In the genomic region with DNA sequence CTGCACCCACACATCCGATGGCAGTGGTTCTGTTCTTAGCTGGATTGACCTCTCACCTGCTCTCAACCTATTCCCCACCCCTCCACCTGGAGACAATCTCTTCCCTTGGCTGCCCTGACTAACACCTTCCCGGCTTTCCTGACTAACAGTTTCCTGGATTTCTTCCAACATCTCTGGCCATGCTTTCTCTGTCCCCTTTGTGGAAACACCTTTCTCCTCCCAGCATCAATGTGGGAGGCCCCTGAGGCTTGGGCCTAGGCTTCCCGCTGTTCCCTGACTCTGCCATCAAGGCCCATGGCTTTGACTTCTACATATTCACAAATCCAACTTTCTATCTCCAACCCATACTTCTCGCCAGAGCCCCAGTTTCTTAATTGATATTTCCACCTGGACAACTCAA, we compare ENCODE assay signal across 17 cellular contexts.
"Had no signal": no experiment of that assay in that cellular context is flagged by ENCODE, and none has a peak within 500 bp of the region (broad histone marks: within the 10 kb centered on the region; RNA-seq: fewer than 3 reads in every experiment).

No MANE protein-coding gene starts in this region.

- H3K27ac ChIP-seq: coronary artery, heart left ventricle, pancreas, tibial artery had no signal

- ATAC-seq: esophagus mucosa; heart left ventricle; left colon; natural killer cell; pancreas; right cardiac atrium; stimulated activated memory B cell treated with anti-CD40 and anti-IgM and Interleukin-4, amounts not matched to agents 10 μg/mL and 1 μg/mL and 100 μg/mL, for 72 hours had no signal

- H3K9me3 ChIP-seq: pancreas, tibial artery had no signal

- H3K36me3 ChIP-seq: heart left ventricle, pancreas, tibial artery had no signal

- H3K4me3 ChIP-seq: coronary artery, heart left ventricle, pancreas, tibial artery had no signal

- H3K4me1 ChIP-seq: heart left ventricle, pancreas, tibial artery had no signal

- FAIRE-seq: endothelial cell of umbilical vein, frontal cortex, pancreas, small intestine had no signal

- DNase-seq: effector CD4-positive, alpha-beta T cell; endodermal cell; hippocampal formation; left colon; natural killer cell; nucleus accumbens; pancreas; right cardiac atrium; small intestine; stimulated activated CD4-positive, alpha-beta T cell treated with anti-CD3 and anti-CD28 coated beads, Interleukin-4, amount 100 ng/mL, for 1 hour; tibial artery had no signal

- H3K27me3 ChIP-seq: pancreas had no signal
